Comparison of ENCODE assay signal across 8 cellular contexts in the genomic region with DNA sequence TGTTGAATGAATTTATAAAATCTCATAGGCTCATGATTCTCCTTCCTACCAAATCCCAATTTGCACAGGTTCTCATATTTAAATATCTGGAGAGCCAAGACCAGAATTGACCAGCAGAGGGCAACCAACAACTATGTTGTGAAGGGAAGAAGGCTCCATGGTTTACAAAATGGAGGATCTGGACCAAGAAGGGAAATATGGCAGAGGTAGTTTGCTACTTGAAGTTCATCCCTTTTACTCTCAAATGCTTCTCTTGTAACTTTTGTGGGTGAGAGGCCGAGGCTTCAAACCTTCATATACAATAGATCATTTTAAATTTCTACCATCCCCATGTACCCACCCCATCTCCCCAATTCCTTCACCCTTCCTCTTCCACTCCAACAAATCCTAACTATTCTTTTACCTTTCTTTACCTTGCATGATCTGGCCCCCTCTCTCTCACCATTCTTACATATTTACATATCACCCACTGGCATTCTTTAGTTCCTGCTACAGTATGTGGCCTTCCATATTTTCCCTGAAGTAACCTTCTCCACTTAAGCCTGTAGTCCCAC. TPM values are rescaled to one million over a fixed set of nuclear protein-coding genes. Genes with fewer than 3 reads are reported as not detected.
DNase-seq lines count a peak whose midpoint lies in the region; ATAC-seq and TF ChIP-seq lines count a peak whose summit lies in the region.

No MANE protein-coding gene starts in this region.

- peaks cover 2% of the 10 kb centered on the region for H3K4me1 ChIP-seq in neural progenitor cell

- peak overlapping the region; percentile 98 for H2AFZ ChIP-seq in neural progenitor cell (replicated peaks)

- no peak for ATAC-seq in GM19324 (IDR thresholded peaks at IDR 0.05; ENCODE audit: low FRiP score, unreplicated experiment)

- peaks cover 4% of the 10 kb centered on the region for H4K20me1 ChIP-seq in neural progenitor cell (ENCODE audit: low read depth)

- H3K9me3 ChIP-seq in KOPT-K1 (ENCODE audit: insufficient read depth, low read length, poor library complexity, severe bottlenecking) (no peaks in the 10 kb centered on the region), neural progenitor cell (ENCODE audit: low read depth) (no peaks in the 10 kb centered on the region)

- DNase-seq in DMS79 (lab: John Stamatoyannopoulos, UW) = peak; percentile 54
- peak; percentile 67 for DNase-seq in OCI-M2 (lab: John Stamatoyannopoulos, UW; ENCODE audit: unreplicated experiment)
- DNase-seq in activated T-cell treated with anti-CD3 and anti-CD28 coated beads for 4 hours = peak; percentile 73
- peak; percentile 87 to 93 for DNase-seq in erythroblast (lab: John Stamatoyannopoulos, UW)
- peak; percentile 91 for DNase-seq in neural progenitor cell (ENCODE audit: low spot score)
- peak; percentile 96 for DNase-seq in superior temporal gyrus (ENCODE audit: extremely low spot score)

- peaks cover 9% of the 10 kb centered on the region for H3K9me3 Mint-ChIP-seq in neural progenitor cell

- no peak overlapping the region for H3K4me2 ChIP-seq in neural progenitor cell

- TF ChIP-seq POLR2A in erythroblast (IDR thresholded peaks at IDR 0.05; ENCODE audit: low read length) = no peak

- H3K27me3 ChIP-seq in neural progenitor cell = no peaks in the 10 kb centered on the region

- H3K36me3 Mint-ChIP-seq in neural progenitor cell = no peaks in the 10 kb centered on the region

- H3K4me3 Mint-ChIP-seq in neural progenitor cell = peak overlapping the region; percentile 5

- H3K27ac ChIP-seq in KOPT-K1 (ENCODE audit: low read depth, low read length, poor library complexity, severe bottlenecking) (peak overlapping the region; percentile 18), neural progenitor cell (no peak overlapping the region)

- H3F3A ChIP-seq in neural progenitor cell (ENCODE audit: low read depth) = peaks cover 40% of the 10 kb centered on the region

- peak; percentile 91 for TF ChIP-seq CTCF in neural progenitor cell (IDR thresholded peaks at IDR 0.05)

- peaks cover 20% of the 10 kb centered on the region for H3K27me3 Mint-ChIP-seq in neural progenitor cell (ENCODE audit: insufficient read depth, low read depth)

- no peak overlapping the region for H3K9ac ChIP-seq in neural progenitor cell

- no peak overlapping the region for H3K4me3 ChIP-seq in neural progenitor cell

- H3K79me2 ChIP-seq in neural progenitor cell (ENCODE audit: low read depth) = peaks cover 9% of the 10 kb centered on the region

- no peaks in the 10 kb centered on the region for H3K36me3 ChIP-seq in KOPT-K1 (ENCODE audit: insufficient read depth, low read length)
- no peaks in the 10 kb centered on the region for H3K36me3 ChIP-seq in neural progenitor cell

- H3K27ac Mint-ChIP-seq in neural progenitor cell = peak overlapping the region; percentile 57

- peaks cover 14% of the 10 kb centered on the region for H3K4me1 Mint-ChIP-seq in neural progenitor cell

RNA-seq across cellular contexts. Expression of a gene that starts 3.8 kb away (rescaled TPM):
- 92.3 and 103 TPM in 2 replicates for total RNA-seq in neural progenitor cell (ENCODE audit: low replicate concordance)

RNA-seq across cellular contexts. Expression of a gene that starts 28.6 kb away (rescaled TPM):
- 52.1 and 68.9 TPM in 2 replicates for total RNA-seq in neural progenitor cell (ENCODE audit: low replicate concordance)

RNA-seq across cellular contexts. Expression of a gene that starts 31.0 kb away (rescaled TPM):
- 27.9 and 40.9 TPM in 2 replicates for total RNA-seq in neural progenitor cell (ENCODE audit: low replicate concordance)

RNA-seq across cellular contexts. Expression of a gene that starts 34.9 kb away (rescaled TPM):
- 1,139 and 1,233 TPM in 2 replicates for total RNA-seq in neural progenitor cell (ENCODE audit: low replicate concordance)

RNA-seq across cellular contexts. Expression of a gene that starts 36.7 kb away (rescaled TPM):
- total RNA-seq in neural progenitor cell (ENCODE audit: low replicate concordance) = 0.54 and 1.5 TPM in 2 replicates
